ENCODE assay signal across 8 cellular contexts in genomic region chr14:81473456-81474155, GRCh38.
A peak's percentile ranks its signal among the peaks of the same experiment; 100 is the strongest.
DNase-seq lines count a peak whose midpoint lies in the region; ATAC-seq lines count a peak whose summit lies in the region.
"Had no signal": no experiment of that assay in that cellular context is flagged by ENCODE, and none has a peak within 500 bp of the region (broad histone marks: within the 10 kb centered on the region; RNA-seq: fewer than 3 reads in every experiment).

No MANE protein-coding gene starts in this region.

- H3K9me3 Mint-ChIP-seq in immature natural killer cell = no peaks in the 10 kb centered on the region

- H3K27ac Mint-ChIP-seq in immature natural killer cell = peak overlapping the region; percentile 90 to 97 (median 94)

- ATAC-seq in GM18870 (IDR thresholded peaks at IDR 0.05; ENCODE audit: unreplicated experiment) (peak; percentile 42), GM21619 (IDR thresholded peaks at IDR 0.05; ENCODE audit: unreplicated experiment) (peak; percentile 43), HG03378 (IDR thresholded peaks at IDR 0.05; ENCODE audit: unreplicated experiment) (peak; percentile 37)

- DNase-seq in immature natural killer cell (no peak), dedifferentiated amniotic fluid mesenchymal stem cell (ENCODE audit: extremely low spot score) (no peak), NCI-H82 (lab: John Stamatoyannopoulos, UW) (no peak)
- DNase-seq in stimulated activated CD4-positive, alpha-beta T cell treated with anti-CD3 and anti-CD28 coated beads, Interleukin-2, amount 100 ng/mL, for 48 hours = no peak
- DNase-seq: central memory CD4-positive, alpha-beta T cell had no signal

- peaks cover 27 to 38% of the 10 kb centered on the region in 2 donors for H3K4me1 Mint-ChIP-seq in immature natural killer cell

- peak overlapping the region; percentile 75 to 89 (median 86) for H3K4me3 Mint-ChIP-seq in immature natural killer cell

- H3K36me3 Mint-ChIP-seq in immature natural killer cell = peaks cover 0 to 19% (median 14%) of the 10 kb centered on the region in 3 donors

- H3K27me3 Mint-ChIP-seq in immature natural killer cell (ENCODE audit: low read depth in 3 of 3) = peaks cover 0 to 1% (median 0%) of the 10 kb centered on the region in 3 donors
